In the genomic region with DNA sequence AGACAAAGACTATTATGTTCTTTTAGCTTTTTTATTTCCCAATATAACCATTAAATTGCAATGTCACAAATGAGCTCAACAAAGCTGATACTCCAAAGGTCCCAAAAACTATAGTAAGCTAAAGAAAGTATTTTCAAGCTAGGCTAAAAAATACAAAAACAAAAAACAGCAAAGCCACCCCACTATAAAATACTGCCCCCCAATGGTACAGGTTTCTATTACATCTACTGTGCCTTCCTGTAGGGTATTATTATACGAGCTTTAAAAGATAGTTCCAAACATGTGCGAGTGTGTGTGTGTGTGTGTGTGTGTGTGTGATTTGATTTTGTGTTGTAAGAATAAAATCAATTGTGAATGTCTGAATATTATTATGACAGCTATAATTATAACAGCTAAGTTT, we compare ENCODE assay signal across 8 cellular contexts. TPM values are rescaled to one million over a fixed set of nuclear protein-coding genes. Genes with fewer than 3 reads are reported as not detected.
DNase-seq lines count a peak whose midpoint lies in the region; ATAC-seq, FAIRE-seq and TF ChIP-seq lines count a peak whose summit lies in the region.

No MANE protein-coding gene starts in this region.

- no peaks in the 10 kb centered on the region for H3K9me3 ChIP-seq in pancreas
- H3K9me3 ChIP-seq in suprapubic skin = no peaks in the 10 kb centered on the region

- H3K4me3 Mint-ChIP-seq in activated CD4-positive, alpha-beta T cell treated with anti-CD3 and anti-CD28 coated beads, Interleukin-2, amount 10 ng/mL, durations not matched to agents 24 days and 14 days = peak overlapping the region; percentile 61
- H3K4me3 Mint-ChIP-seq in central memory CD8-positive, alpha-beta T cell = peak overlapping the region; percentile 65

- H3K27me3 Mint-ChIP-seq in activated CD4-positive, alpha-beta T cell treated with anti-CD3 and anti-CD28 coated beads, Interleukin-2, amount 10 ng/mL, durations not matched to agents 24 days and 14 days = no peaks in the 10 kb centered on the region
- no peaks in the 10 kb centered on the region for H3K27me3 Mint-ChIP-seq in central memory CD8-positive, alpha-beta T cell

- FAIRE-seq in pancreas (lab: Jason Lieb, UNC) = peak; percentile 13

- TF ChIP-seq EP300 in suprapubic skin (IDR thresholded peaks at IDR 0.05) = no peak

- peaks cover 17% of the 10 kb centered on the region for H3K36me3 Mint-ChIP-seq in activated CD4-positive, alpha-beta T cell treated with anti-CD3 and anti-CD28 coated beads, Interleukin-2, amount 10 ng/mL, durations not matched to agents 24 days and 14 days (ENCODE audit: low read depth)
- peaks cover 13% of the 10 kb centered on the region for H3K36me3 Mint-ChIP-seq in central memory CD8-positive, alpha-beta T cell (ENCODE audit: insufficient read depth)

- H3K9me3 Mint-ChIP-seq in activated CD4-positive, alpha-beta T cell treated with anti-CD3 and anti-CD28 coated beads, Interleukin-2, amount 10 ng/mL, durations not matched to agents 24 days and 14 days = peaks cover 9% of the 10 kb centered on the region
- H3K9me3 Mint-ChIP-seq in central memory CD8-positive, alpha-beta T cell = no peaks in the 10 kb centered on the region

- intact Hi-C loops in activated CD4-positive, alpha-beta T cell treated with anti-CD3 and anti-CD28 coated beads, Interleukin-2, amount 10 ng/mL, durations not matched to agents 24 days and 14 days (cut with micrococcal nuclease) = loop anchor here (1.0 to 2.0 kb wide), 5 partner anchors 39 to 157 kb away; no protein-coding TSS in a partner anchor
- intact Hi-C loops in pancreas (cut with DNase I) = no loop called here

- ATAC-seq in central memory CD8-positive, alpha-beta T cell (replicated peaks; ENCODE audit: extremely low read depth, poor library complexity, severe bottlenecking) = peak; percentile 35
- ATAC-seq in pancreas = peak in 2 of 4 donors; percentile 58 to 65
- no peak for ATAC-seq in GM21447 (IDR thresholded peaks at IDR 0.05; ENCODE audit: unreplicated experiment)
- ATAC-seq in HG03469 (IDR thresholded peaks at IDR 0.05; ENCODE audit: unreplicated experiment) = no peak

- DNase-seq in activated CD4-positive, alpha-beta T cell treated with anti-CD3 and anti-CD28 coated beads, Interleukin-2, amount 10 ng/mL, durations not matched to agents 24 days and 14 days = peak; percentile 81
- DNase-seq in activated CD4-positive, alpha-beta T cell treated with anti-CD3 and anti-CD28 coated beads for 1 hour = no peak
- peak; percentile 42 for DNase-seq in NB4 (ENCODE audit: low read depth)
- no peak for DNase-seq in central memory CD8-positive, alpha-beta T cell (ENCODE audit: low spot score in 2 of 2)
- no peak for DNase-seq in pancreas
- no peak for DNase-seq in suprapubic skin (ENCODE audit: low spot score in 2 of 2)

- H3K27ac ChIP-seq in pancreas = no peak overlapping the region
- H3K27ac ChIP-seq in suprapubic skin = no peak overlapping the region

- H3K4me3 ChIP-seq in NB4 (ENCODE audit: low read depth, low read length) (no peak overlapping the region), pancreas (no peak overlapping the region), suprapubic skin (no peak overlapping the region)

- WGBS in pancreas, 2 donors = 27 to 28% methylated on average over 2 of the region's 2 CpGs
- 40% methylated on average over 2 of the region's 2 CpGs for WGBS in suprapubic skin

- peak overlapping the region; percentile 77 for H3K27ac Mint-ChIP-seq in activated CD4-positive, alpha-beta T cell treated with anti-CD3 and anti-CD28 coated beads, Interleukin-2, amount 10 ng/mL, durations not matched to agents 24 days and 14 days
- H3K27ac Mint-ChIP-seq in central memory CD8-positive, alpha-beta T cell (ENCODE audit: low read depth) = peak overlapping the region; percentile 16

- H3K27me3 ChIP-seq in pancreas (no peaks in the 10 kb centered on the region), suprapubic skin (no peaks in the 10 kb centered on the region)

- no peaks in the 10 kb centered on the region for H3K4me1 ChIP-seq in pancreas
- no peaks in the 10 kb centered on the region for H3K4me1 ChIP-seq in suprapubic skin

- no peak for TF ChIP-seq POLR2A in NB4 (IDR thresholded peaks at IDR 0.05; ENCODE audit: extremely low read depth, insufficient read length)
- TF ChIP-seq POLR2A in suprapubic skin (IDR thresholded peaks at IDR 0.05) = no peak

- no peaks in the 10 kb centered on the region for H3K36me3 ChIP-seq in pancreas
- no peaks in the 10 kb centered on the region for H3K36me3 ChIP-seq in suprapubic skin

- peaks cover 32% of the 10 kb centered on the region for H3K4me1 Mint-ChIP-seq in activated CD4-positive, alpha-beta T cell treated with anti-CD3 and anti-CD28 coated beads, Interleukin-2, amount 10 ng/mL, durations not matched to agents 24 days and 14 days
- H3K4me1 Mint-ChIP-seq in central memory CD8-positive, alpha-beta T cell = peaks cover 52% of the 10 kb centered on the region

- TF ChIP-seq CTCF in NB4 (IDR thresholded peaks at IDR 0.05; ENCODE audit: low read depth, low read length) (peak; percentile 36), pancreas (IDR thresholded peaks at IDR 0.05) (peak in 2 of 4 donors; percentile 7 to 19), suprapubic skin (IDR thresholded peaks at IDR 0.05) (peak in 1 of 2 donors; percentile 7)

RNA-seq across cellular contexts. Expression of gene IFNG, which starts 1.1 kb away (rescaled TPM):
- 279 and 285 TPM in 2 replicates for total RNA-seq in activated CD4-positive, alpha-beta T cell treated with anti-CD3 and anti-CD28 coated beads, Interleukin-2, amount 10 ng/mL, durations not matched to agents 24 days and 14 days
- total RNA-seq in pancreas (under 1 TPM in 1 of 6 donors, not detected in 5; 0.38 TPM), suprapubic skin (not detected)
- not detected for polyA plus RNA-seq in pancreas

Comparison
In these comparisons a context has a peak if more than half of its experiments do, and no peak if none do; other contexts are left out.
1. DNase-seq: peak in activated CD4-positive, alpha-beta T cell treated with anti-CD3 and anti-CD28 coated beads, Interleukin-2, amount 10 ng/mL, durations not matched to agents 24 days and 14 days (single experiment) and NB4 (single experiment); none in activated CD4-positive, alpha-beta T cell treated with anti-CD3 and anti-CD28 coated beads for 1 hour (single experiment), central memory CD8-positive, alpha-beta T cell (0 of 2), pancreas (0 of 6) and suprapubic skin (0 of 2).
2. RNA of gene IFNG, which starts 1.1 kb away (total RNA-seq): 279 to 285 TPM in activated CD4-positive, alpha-beta T cell treated with anti-CD3 and anti-CD28 coated beads, Interleukin-2, amount 10 ng/mL, durations not matched to agents 24 days and 14 days; 0.38 TPM in pancreas and not detected in suprapubic skin; every median in the first group is over 100 times any median in the second.